ENCODE assay signal across 9 cellular contexts in genomic region chr11:27296406-27296994, GRCh38.
DNase-seq lines count a peak whose midpoint lies in the region; ATAC-seq, FAIRE-seq and TF ChIP-seq lines count a peak whose summit lies in the region.
"Had no signal": no experiment of that assay in that cellular context is flagged by ENCODE, and none has a peak within 500 bp of the region (broad histone marks: within the 10 kb centered on the region; RNA-seq: fewer than 3 reads in every experiment).

No MANE protein-coding gene starts in this region.

- H3K27me3 ChIP-seq in endothelial cell of umbilical vein (ENCODE audit: control insufficient read depth in 2 of 2, insufficient read depth in 2 of 2, low read length in 2 of 2) = peaks cover 24% of the 10 kb centered on the region in 2 experiments
- H3K27me3 ChIP-seq in naive thymus-derived CD4-positive, alpha-beta T cell (ENCODE audit: control insufficient read depth in 2 of 2, insufficient read depth in 2 of 2, low read length in 2 of 2) = no peaks in the 10 kb centered on the region

- H3K9me2 ChIP-seq in OCI-LY7 (ENCODE audit: insufficient read depth, low read length) = no peaks in the 10 kb centered on the region

- H3K4me3 ChIP-seq in OCI-LY7 (ENCODE audit: low read depth, low read length, poor library complexity, severe bottlenecking) = no peak overlapping the region
- no peak overlapping the region for H3K4me3 ChIP-seq in endothelial cell of umbilical vein (replicated peaks in 1 of 3; ENCODE audit: insufficient read depth in 1 of 3, low read depth in 1 of 3, low read length in 3 of 3)
- no peak overlapping the region for H3K4me3 ChIP-seq in naive thymus-derived CD4-positive, alpha-beta T cell (ENCODE audit: low read length)

- TF ChIP-seq CTCF in OCI-LY7 (conservative IDR thresholded peaks at IDR 0.05; ENCODE audit: low read length) (peak; percentile 79), endothelial cell of umbilical vein (IDR thresholded peaks at IDR 0.05; ENCODE audit: extremely low read depth in 1 of 2, insufficient read depth in 1 of 2, low read depth in 1 of 2, low read length in 2 of 2) (peak; percentile 50 to 56), osteocyte (IDR thresholded peaks at IDR 0.05) (peak; percentile 75)

- H3K9me3 Mint-ChIP-seq in osteocyte (ENCODE audit: unreplicated experiment) = no peaks in the 10 kb centered on the region
- H3K9me3 Mint-ChIP-seq in naive thymus-derived CD4-positive, alpha-beta T cell = peaks cover 0 to 17% (median 7%) of the 10 kb centered on the region in 11 donors

- H3K4me1 Mint-ChIP-seq in osteocyte (ENCODE audit: unreplicated experiment) = peaks cover 13% of the 10 kb centered on the region
- no peaks in the 10 kb centered on the region for H3K4me1 Mint-ChIP-seq in naive thymus-derived CD4-positive, alpha-beta T cell
- H3K4me1 Mint-ChIP-seq: naive B cell had no signal

- TF ChIP-seq POLR2A in endothelial cell of umbilical vein (IDR thresholded peaks at IDR 0.05; ENCODE audit: low read depth, low read length) = no peak

- H3K9me1 ChIP-seq in endothelial cell of umbilical vein (replicated peaks; ENCODE audit: control insufficient read depth, extremely low read depth, insufficient read depth, low read length) = peaks cover 2% of the 10 kb centered on the region

- H3K9ac ChIP-seq in endothelial cell of umbilical vein (replicated peaks; ENCODE audit: extremely low read depth, insufficient read depth, low read length) = no peak overlapping the region

- CTCF ChIA-PET in OCI-LY7 (lab: Charles Lee; ENCODE audit: unreplicated experiment) = interaction anchor here (0.7 kb wide), 1 partner anchor 134 kb away, joined by 3 read pairs; no protein-coding TSS in a partner anchor
- CTCF ChIA-PET in endothelial cell of umbilical vein (lab: Charles Lee) = interaction anchor here (0.6 to 6.6 kb wide), 57 partner anchors 9 to 1012 kb away, joined by 3 to 253 read pairs (median 6); partner anchors contain the start of genes CCDC34 and LGR4
- CTCF ChIA-PET in naive thymus-derived CD4-positive, alpha-beta T cell (lab: Charles Lee) = interaction anchor here (0.9 kb wide), 1 partner anchor 110 kb away, joined by 3 read pairs; no protein-coding TSS in a partner anchor

- no peaks in the 10 kb centered on the region for H3K36me3 Mint-ChIP-seq in osteocyte (ENCODE audit: unreplicated experiment)
- H3K36me3 Mint-ChIP-seq in naive thymus-derived CD4-positive, alpha-beta T cell = peaks cover 0 to 8% (median 0%) of the 10 kb centered on the region in 5 donors

- intact Hi-C loops in OCI-LY7 (cut with micrococcal nuclease; ENCODE audit: unreplicated experiment) = loop anchor here (1.0 kb wide), 1 partner anchor 112 kb away; no protein-coding TSS in a partner anchor
- intact Hi-C loops in endothelial cell of umbilical vein (cut with micrococcal nuclease) = loop anchor here (1.0 to 5.0 kb wide), 3 partner anchors 94 to 190 kb away; no protein-coding TSS in a partner anchor
- intact Hi-C loops in naive thymus-derived CD4-positive, alpha-beta T cell (cut with micrococcal nuclease) = no loop called here

- FAIRE-seq in endothelial cell of umbilical vein (lab: Jason Lieb, UNC) = peak; percentile 79

- ATAC-seq in GM19468 (IDR thresholded peaks at IDR 0.05; ENCODE audit: extremely low read depth, unreplicated experiment) = peak; percentile 59
- ATAC-seq in naive thymus-derived CD4-positive, alpha-beta T cell = no peak

- dilution Hi-C loops in endothelial cell of umbilical vein (cut with MboI; ENCODE audit: extremely low pct_ligation_motif_present, low sequenced_read_pairs) = no loop called here

- H3K79me2 ChIP-seq in OCI-LY7 (ENCODE audit: insufficient read depth, low read depth, low read length) = no peaks in the 10 kb centered on the region
- no peaks in the 10 kb centered on the region for H3K79me2 ChIP-seq in endothelial cell of umbilical vein (ENCODE audit: control insufficient read depth, insufficient read depth, low read length)

- DNase-seq in DMS114 treated with DMSO at 0.1 percent for 48 hours (lab: John Stamatoyannopoulos, UW; ENCODE audit: unreplicated experiment) = peak; percentile 10
- peak; percentile 39 for DNase-seq in HT1080 (ENCODE audit: low read depth)
- peak; percentile 46 for DNase-seq in OCI-LY7 (ENCODE audit: low spot score)
- DNase-seq in endothelial cell of umbilical vein (ENCODE audit: low read depth, low spot score) = peak; percentile 66
- DNase-seq in osteocyte (ENCODE audit: extremely low spot score, unreplicated experiment) = no peak
- DNase-seq in activated CD4-positive, alpha-beta T cell treated with anti-CD3 and anti-CD28 coated beads, Interleukin-2, amount 50 U/mL, for 48 hours = no peak
- no peak for DNase-seq in naive thymus-derived CD4-positive, alpha-beta T cell
- DNase-seq: naive B cell had no signal

- POLR2A ChIA-PET in OCI-LY7 (lab: Charles Lee) (interaction anchor here (0.8 to 1.3 kb wide), 3 partner anchors 10 to 64 kb away, joined by 3 to 4 read pairs (median 4); no protein-coding TSS in a partner anchor), endothelial cell of umbilical vein (lab: Charles Lee) (interaction anchor here (0.8 to 1.0 kb wide), 3 partner anchors 14 to 113 kb away, joined by 3 to 4 read pairs (median 3); no protein-coding TSS in a partner anchor)
- POLR2A ChIA-PET in naive thymus-derived CD4-positive, alpha-beta T cell (lab: Charles Lee) = no interaction called here

- no peak overlapping the region for H3K4me3 Mint-ChIP-seq in osteocyte (ENCODE audit: unreplicated experiment)
- no peak overlapping the region for H3K4me3 Mint-ChIP-seq in naive thymus-derived CD4-positive, alpha-beta T cell
- H3K4me3 Mint-ChIP-seq: naive B cell had no signal

- H2AFZ ChIP-seq in OCI-LY7 (ENCODE audit: low read length) (no peak overlapping the region), endothelial cell of umbilical vein (ENCODE audit: low read depth, low read length) (no peak overlapping the region)

- no peak overlapping the region for H3K27ac ChIP-seq in OCI-LY7 (ENCODE audit: low read depth, low read length, poor library complexity, severe bottlenecking)
- H3K27ac ChIP-seq in endothelial cell of umbilical vein (ENCODE audit: insufficient read depth, low read depth, low read length) = no peak overlapping the region
- H3K27ac ChIP-seq in naive thymus-derived CD4-positive, alpha-beta T cell (ENCODE audit: low read depth, low read length) = no peak overlapping the region

- H3K4me1 ChIP-seq in OCI-LY7 (ENCODE audit: insufficient read depth, low read length, poor library complexity, severe bottlenecking) = no peaks in the 10 kb centered on the region
- H3K4me1 ChIP-seq in endothelial cell of umbilical vein (ENCODE audit: control insufficient read depth, extremely low read depth, insufficient read depth, low read length) = no peaks in the 10 kb centered on the region
- H3K4me1 ChIP-seq in naive thymus-derived CD4-positive, alpha-beta T cell (ENCODE audit: control insufficient read depth in 2 of 2, insufficient read depth in 2 of 2, low read length in 2 of 2) = no peaks in the 10 kb centered on the region

- no peaks in the 10 kb centered on the region for H3K27me3 Mint-ChIP-seq in osteocyte (ENCODE audit: unreplicated experiment)
- H3K27me3 Mint-ChIP-seq in naive thymus-derived CD4-positive, alpha-beta T cell = peaks cover 0 to 14% (median 5%) of the 10 kb centered on the region in 5 donors

- H4K20me1 ChIP-seq in OCI-LY7 (ENCODE audit: insufficient read depth, low read length) (no peaks in the 10 kb centered on the region), endothelial cell of umbilical vein (replicated peaks; ENCODE audit: control insufficient read depth, extremely low read depth, insufficient read depth, low read length) (no peaks in the 10 kb centered on the region)

- H3K36me3 ChIP-seq in OCI-LY7 (ENCODE audit: insufficient read depth, low read length) (no peaks in the 10 kb centered on the region), endothelial cell of umbilical vein (ENCODE audit: control insufficient read depth in 2 of 2, extremely low read depth in 1 of 2, insufficient read depth in 2 of 2, low read length in 2 of 2) (no peaks in the 10 kb centered on the region)
- H3K36me3 ChIP-seq in naive thymus-derived CD4-positive, alpha-beta T cell (ENCODE audit: control insufficient read depth in 2 of 3, insufficient read depth in 3 of 3, low read length in 3 of 3) = no peaks in the 10 kb centered on the region

- no peak overlapping the region for H3K27ac Mint-ChIP-seq in osteocyte (ENCODE audit: unreplicated experiment)
- no peak overlapping the region for H3K27ac Mint-ChIP-seq in naive thymus-derived CD4-positive, alpha-beta T cell
- H3K27ac Mint-ChIP-seq: naive B cell had no signal

- BruUV-seq in OCI-LY7 (replicated peaks; lab: Mats Ljungman, UMichigan) (no TSS peak), endothelial cell of umbilical vein (replicated peaks; lab: Mats Ljungman, UMichigan) (no TSS peak)

- H3K9me3 ChIP-seq in OCI-LY7 (ENCODE audit: low read length) (peaks cover 14% of the 10 kb centered on the region; the same call in 1 of the 2 replicates), endothelial cell of umbilical vein (replicated peaks; ENCODE audit: control insufficient read depth, insufficient read depth, low read length) (no peaks in the 10 kb centered on the region)
- peaks cover 0 to 5% (median 5%) of the 10 kb centered on the region in 3 experiments for H3K9me3 ChIP-seq in naive thymus-derived CD4-positive, alpha-beta T cell (ENCODE audit: control insufficient read depth in 2 of 3, low read length in 3 of 3)

- H3K4me2 ChIP-seq in OCI-LY7 (ENCODE audit: low read length) (no peak overlapping the region), endothelial cell of umbilical vein (ENCODE audit: insufficient read depth, low read length) (no peak overlapping the region)

TF ChIP-seq in endothelial cell of umbilical vein, 7 proteins besides CTCF, POLR2A, EP300 and RAD21:
- TF ChIP-seq MYC (IDR thresholded peaks at IDR 0.05; ENCODE audit: low read depth, low read length) (no peak), MAX (IDR thresholded peaks at IDR 0.05; ENCODE audit: insufficient read depth, insufficient read length) (no peak), GATA2 (IDR thresholded peaks at IDR 0.05; ENCODE audit: insufficient read depth, insufficient read length, low read depth, low read length) (no peak), POLR2AphosphoS5 (IDR thresholded peaks at IDR 0.05; ENCODE audit: insufficient read depth, low read depth, low read length) (no peak), JUN (IDR thresholded peaks at IDR 0.05; ENCODE audit: borderline replicate concordance, insufficient read depth, insufficient read length, low read depth) (no peak), FOS (IDR thresholded peaks at IDR 0.05; ENCODE audit: borderline replicate concordance, insufficient read depth, low read length) (no peak), EZH2 (IDR thresholded peaks at IDR 0.05; ENCODE audit: borderline replicate concordance, low read depth, low read length, severe bottlenecking) (no peak)
TF ChIP-seq in endothelial cell of umbilical vein: peak in this region for 0.

Comparison
In these comparisons a context has a peak if more than half of its experiments do, and no peak if none do; other contexts are left out.
1. DNase-seq: peak in DMS114 treated with DMSO at 0.1 percent for 48 hours (single experiment), HT1080 (single experiment), OCI-LY7 (single experiment) and endothelial cell of umbilical vein (single experiment); none in osteocyte (single experiment), activated CD4-positive, alpha-beta T cell treated with anti-CD3 and anti-CD28 coated beads, Interleukin-2, amount 50 U/mL, for 48 hours (0 of 2) and naive thymus-derived CD4-positive, alpha-beta T cell (0 of 9).
2. intact Hi-C loops: an anchor here in OCI-LY7 (1.0 kb wide) and endothelial cell of umbilical vein (1.0 to 5.0 kb wide); none called in naive thymus-derived CD4-positive, alpha-beta T cell.
3. Peak in every context shown above with its lines, with median percentiles within 50 percentile points of each other: CTCF ChIP-seq.